In the genomic region with DNA sequence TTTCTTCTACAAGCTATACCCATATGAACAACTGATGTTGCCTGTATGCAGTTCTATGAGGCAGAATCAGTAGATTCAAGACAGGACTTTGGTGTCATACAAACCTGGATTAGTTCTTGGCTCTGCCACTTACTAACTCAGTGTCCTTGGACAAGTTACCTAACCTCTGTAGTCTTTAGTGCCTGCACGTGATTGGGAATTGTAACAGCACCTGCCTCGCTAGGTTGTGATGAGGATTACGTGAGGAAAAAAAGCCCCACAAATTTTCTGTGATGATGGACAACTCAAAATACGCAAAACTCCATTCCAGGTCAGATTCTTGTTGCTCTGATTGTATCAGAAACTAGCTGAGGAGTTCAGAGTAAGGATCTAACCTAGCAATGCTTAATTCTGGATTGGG, we compare ENCODE assay signal across 34 cellular contexts.
DNase-seq lines count a peak whose midpoint lies in the region; ATAC-seq, FAIRE-seq and TF ChIP-seq lines count a peak whose summit lies in the region.
"Had no signal": no experiment of that assay in that cellular context is flagged by ENCODE, and none has a peak within 500 bp of the region (broad histone marks: within the 10 kb centered on the region; RNA-seq: fewer than 3 reads in every experiment).

No MANE protein-coding gene starts in this region.

- no peaks in the 10 kb centered on the region for H3K36me3 Mint-ChIP-seq in neural progenitor cell
- H3K36me3 Mint-ChIP-seq: activated naive CD8-positive, alpha-beta T cell treated with anti-CD3 and anti-CD28 coated beads for 36 hours; stimulated activated effector memory CD8-positive, alpha-beta T cell treated with anti-CD3 and anti-CD28 coated beads, Interleukin-12 subunit alpha, Interleukin-12 subunit beta, amount 100 ng/mL, for 72 hours had no signal

- H3K4me2 ChIP-seq in HepG2 (ENCODE audit: low read depth, low read length): no peak overlapping the region
- no peak overlapping the region for H3K4me2 ChIP-seq in neural progenitor cell
- H3K4me2 ChIP-seq: A549 had no signal

- peaks cover 22% of the 10 kb centered on the region for H3K4me1 Mint-ChIP-seq in neural progenitor cell

- H3K36me3 ChIP-seq in liver (ENCODE audit: control insufficient read depth in 4 of 4, insufficient read depth in 3 of 4, low read depth in 1 of 4, low read length in 3 of 4) (no peaks in the 10 kb centered on the region), HepG2 (replicated peaks in 1 of 2; ENCODE audit: control insufficient read depth in 1 of 2, insufficient read depth in 2 of 2, low read length in 2 of 2) (no peaks in the 10 kb centered on the region), gastrocnemius medialis (no peaks in the 10 kb centered on the region), uterus (no peaks in the 10 kb centered on the region), MG63 (no peaks in the 10 kb centered on the region), neural progenitor cell (no peaks in the 10 kb centered on the region)
- H3K36me3 ChIP-seq: SJCRH30 had no signal

- H3K9me3 ChIP-seq in liver (ENCODE audit: control insufficient read depth in 4 of 4, low read length in 3 of 4) (no peaks in the 10 kb centered on the region), HepG2 (ENCODE audit: low read length) (no peaks in the 10 kb centered on the region), right cardiac atrium (ENCODE audit: control insufficient read depth, low read length) (no peaks in the 10 kb centered on the region), gastrocnemius medialis (no peaks in the 10 kb centered on the region), uterus (no peaks in the 10 kb centered on the region), MG63 (no peaks in the 10 kb centered on the region), neural progenitor cell (ENCODE audit: low read depth) (no peaks in the 10 kb centered on the region)
- H3K9me3 ChIP-seq: A549, SJCRH30 had no signal

- TF ChIP-seq POLR2A in HepG2 (IDR thresholded peaks at IDR 0.05; ENCODE audit: insufficient read depth in 1 of 2, low read depth in 2 of 2, low read length in 2 of 2): no peak
- TF ChIP-seq POLR2A in gastrocnemius medialis (IDR thresholded peaks at IDR 0.05): no peak
- no peak for TF ChIP-seq POLR2A in uterus (IDR thresholded peaks at IDR 0.05)

- no peak for DNase-seq in HepG2 (ENCODE audit: low spot score)
- no peak for DNase-seq in right cardiac atrium
- DNase-seq in gastrocnemius medialis: no peak
- no peak for DNase-seq in uterus
- no peak for DNase-seq in MG63
- no peak for DNase-seq in stimulated activated naive CD8-positive, alpha-beta T cell treated with anti-CD3 and anti-CD28 coated beads, Interleukin-15, Interleukin-2, amounts not matched to agents 100 U/mL and 50 U/mL, for 24 hours
- DNase-seq in neural progenitor cell (ENCODE audit: low spot score): no peak
- DNase-seq: activated B cell treated with CpG ODN at 0.5 μM for 24 hours; activated CD4-positive, alpha-beta T cell treated with anti-CD3 and anti-CD28 coated beads, Interleukin-2, amount 50 U/mL, for 1 hour; activated gamma-delta T cell; activated naive CD8-positive, alpha-beta T cell treated with anti-CD3 and anti-CD28 coated beads for 36 hours; activated T-cell treated with anti-CD3 and anti-CD28 coated beads, Interleukin-2, amount 50 U/mL, for 24 hours; AML-193; CD8-positive, alpha-beta memory T cell; DMS 273 treated with DMSO at 0.1 percent for 48 hours; endodermal cell; foreskin melanocyte; hippocampal formation; IMR-90; NCI-H1048; NCI-H1694 treated with DMSO at 0.1 percent for 48 hours; NCI-H446 treated with DMSO at 0.1 percent for 48 hours; NCI-H774; SJCRH30; stimulated activated CD4-positive, alpha-beta T cell treated with anti-CD3 and anti-CD28 coated beads, Interleukin-15, amount 100 ng/mL, for 24 hours had no signal

- H3K79me2 ChIP-seq in HepG2 (ENCODE audit: insufficient read depth, low read length) (peaks cover 50% of the 10 kb centered on the region), neural progenitor cell (ENCODE audit: low read depth) (no peaks in the 10 kb centered on the region)

- TF ChIP-seq RAD21 in liver (IDR thresholded peaks at IDR 0.05): no peak
- TF ChIP-seq RAD21 in HepG2 (CRISPR knock-in tag; IDR thresholded peaks at IDR 0.05): no peak

- CTCF ChIA-PET in HepG2 (lab: Yijun Ruan, JAX; ENCODE audit: low intra/inter-chr PET ratio, low total read pairs): no interaction called here

- 69% methylated on average over 4 of the region's 4 CpGs for WGBS in liver
- 92% methylated on average over 4 of the region's 4 CpGs for WGBS in HepG2 (ENCODE audit: low lambda C conversion rate)
- 91% methylated on average over 4 of the region's 4 CpGs for WGBS in right cardiac atrium

- H3F3A ChIP-seq in neural progenitor cell (ENCODE audit: low read depth): no peaks in the 10 kb centered on the region

- in situ Hi-C loops in HepG2 (cut with HindIII; ENCODE audit: extremely low pct_ligation_motif_present, low pct_unique_long_range_greater_than_20kb): no loop called here
- in situ Hi-C loops in gastrocnemius medialis (cut with MboI; ENCODE audit: low sequenced_read_pairs in 4 of 4): no loop called here

- intact Hi-C loops in HepG2 (cut with micrococcal nuclease; ENCODE audit: unreplicated experiment) (no loop called here), right cardiac atrium (cut with DNase I) (no loop called here), gastrocnemius medialis (cut with DNase I; ENCODE audit: low total_unique reads) (no loop called here), uterus (cut with DNase I; ENCODE audit: low total_unique reads) (no loop called here)

- ATAC-seq in HepG2 (no peak), right cardiac atrium (no peak), gastrocnemius medialis (peak; percentile 21 to 38)
- ATAC-seq in stimulated activated naive CD8-positive, alpha-beta T cell treated with anti-CD3 and anti-CD28 coated beads, Interleukin-15, Interleukin-2, amounts not matched to agents 100 U/mL and 50 U/mL, for 24 hours: no peak
- ATAC-seq: A549; stimulated activated effector memory CD8-positive, alpha-beta T cell treated with anti-CD3 and anti-CD28 coated beads, Interleukin-12 subunit alpha, Interleukin-12 subunit beta, amount 100 ng/mL, for 72 hours had no signal

- H3K9ac ChIP-seq in liver (ENCODE audit: low read depth in 1 of 2, low read length in 2 of 2) (no peak overlapping the region), HepG2 (ENCODE audit: insufficient read depth, low read depth, low read length) (no peak overlapping the region), neural progenitor cell (no peak overlapping the region)
- H3K9ac ChIP-seq: parathyroid adenoma had no signal

- no peak for TF ChIP-seq CTCF in liver (IDR thresholded peaks at IDR 0.05; ENCODE audit: low read depth, low read length, missing input control)
- TF ChIP-seq CTCF in HepG2 (CRISPR knock-in tag; IDR thresholded peaks at IDR 0.05): no peak
- TF ChIP-seq CTCF in gastrocnemius medialis (IDR thresholded peaks at IDR 0.05 in 4 of 5, conservative IDR thresholded peaks at IDR 0.05 in 1 of 5): no peak
- TF ChIP-seq CTCF in uterus (IDR thresholded peaks at IDR 0.05): no peak
- no peak for TF ChIP-seq CTCF in neural progenitor cell (IDR thresholded peaks at IDR 0.05)

- POLR2A ChIA-PET in HepG2 (lab: Yijun Ruan, JAX): no interaction called here

- H4K20me1 ChIP-seq in HepG2 (ENCODE audit: insufficient read depth, low read length) (no peaks in the 10 kb centered on the region), neural progenitor cell (ENCODE audit: low read depth) (no peaks in the 10 kb centered on the region)

- FAIRE-seq in HepG2 (lab: Jason Lieb, UNC): no peak
- FAIRE-seq: A549, GM18507 had no signal

- TF ChIP-seq EP300 in HepG2 (IDR thresholded peaks at IDR 0.05; ENCODE audit: low read depth in 2 of 2, low read length in 2 of 2) (no peak), HepG2 (CRISPR knock-in tag; IDR thresholded peaks at IDR 0.05; ENCODE audit: borderline replicate concordance) (no peak)

- no TSS peak for BruUV-seq in HepG2 (replicated peaks; lab: Mats Ljungman, UMichigan)

- H3K27me3 ChIP-seq in liver (ENCODE audit: control insufficient read depth in 4 of 4, insufficient read depth in 4 of 4, low read length in 3 of 4): no peaks in the 10 kb centered on the region
- H3K27me3 ChIP-seq in HepG2 (ENCODE audit: control insufficient read depth in 1 of 2, insufficient read depth in 2 of 2, low read length in 2 of 2): no peaks in the 10 kb centered on the region
- H3K27me3 ChIP-seq in right cardiac atrium (ENCODE audit: control insufficient read depth, insufficient read depth): no peaks in the 10 kb centered on the region
- H3K27me3 ChIP-seq in gastrocnemius medialis: no peaks in the 10 kb centered on the region
- no peaks in the 10 kb centered on the region for H3K27me3 ChIP-seq in uterus
- no peaks in the 10 kb centered on the region for H3K27me3 ChIP-seq in MG63
- H3K27me3 ChIP-seq in neural progenitor cell: no peaks in the 10 kb centered on the region
- H3K27me3 ChIP-seq: SJCRH30 had no signal

- H3K9me3 Mint-ChIP-seq in neural progenitor cell: no peaks in the 10 kb centered on the region
- H3K9me3 Mint-ChIP-seq: activated B cell treated with CpG ODN at 0.5 μM for 24 hours; activated naive CD8-positive, alpha-beta T cell treated with anti-CD3 and anti-CD28 coated beads for 36 hours; activated T-cell treated with anti-CD3 and anti-CD28 coated beads, Interleukin-2, amount 50 U/mL, for 24 hours; CD8-positive, alpha-beta memory T cell; central memory CD8-positive, alpha-beta T cell; dendritic cell treated with granulocyte-macrophage colony-stimulating factor and Interleukin-4, amounts not matched to agents 40 ng/mL and 50 ng/mL, for 4 days; endodermal cell; memory B cell; stimulated activated effector memory CD8-positive, alpha-beta T cell treated with anti-CD3 and anti-CD28 coated beads, Interleukin-12 subunit alpha, Interleukin-12 subunit beta, amount 100 ng/mL, for 72 hours had no signal

- H3K27ac Mint-ChIP-seq in neural progenitor cell: no peak overlapping the region
- H3K27ac Mint-ChIP-seq: activated B cell treated with CpG ODN at 0.5 μM for 24 hours; activated naive CD8-positive, alpha-beta T cell treated with anti-CD3 and anti-CD28 coated beads for 36 hours; activated T-cell treated with anti-CD3 and anti-CD28 coated beads, Interleukin-2, amount 50 U/mL, for 24 hours; dendritic cell treated with granulocyte-macrophage colony-stimulating factor and Interleukin-4, amounts not matched to agents 40 ng/mL and 50 ng/mL, for 4 days; endodermal cell had no signal

- no peak overlapping the region for H3K4me3 Mint-ChIP-seq in neural progenitor cell
- H3K4me3 Mint-ChIP-seq: activated B cell treated with CpG ODN at 0.5 μM for 24 hours; activated naive CD8-positive, alpha-beta T cell treated with anti-CD3 and anti-CD28 coated beads for 36 hours; activated T-cell treated with anti-CD3 and anti-CD28 coated beads, Interleukin-2, amount 50 U/mL, for 24 hours; central memory CD8-positive, alpha-beta T cell; dendritic cell treated with granulocyte-macrophage colony-stimulating factor and Interleukin-4, amounts not matched to agents 40 ng/mL and 50 ng/mL, for 4 days; endodermal cell; memory B cell had no signal

- H3K27ac ChIP-seq in liver (ENCODE audit: low read depth in 1 of 2, low read length in 2 of 2) (no peak overlapping the region), HepG2 (ENCODE audit: extremely low read length, insufficient read depth, low read length) (no peak overlapping the region), right cardiac atrium (ENCODE audit: low read length) (peak overlapping the region; percentile 46), gastrocnemius medialis (peak overlapping the region in 2 of 4 donors; percentile 25 to 64), uterus (peak overlapping the region; percentile 72 to 75), neural progenitor cell (no peak overlapping the region)
- H3K27ac ChIP-seq: A549, parathyroid adenoma, SJCRH30 had no signal

- H3K4me1 ChIP-seq in liver (ENCODE audit: control insufficient read depth in 4 of 4, insufficient read depth in 4 of 4, low read length in 3 of 4) (peaks cover 7 to 32% (median 14%) of the 10 kb centered on the region in 4 donors), HepG2 (ENCODE audit: insufficient read depth, low read length) (peaks cover 47% of the 10 kb centered on the region), right cardiac atrium (ENCODE audit: control insufficient read depth, insufficient read depth, low read length) (peaks cover 17% of the 10 kb centered on the region), gastrocnemius medialis (peaks cover 31 to 39% of the 10 kb centered on the region in 2 donors), uterus (peaks cover 0 to 7% of the 10 kb centered on the region in 2 donors), neural progenitor cell (peaks cover 23% of the 10 kb centered on the region)

- H2AFZ ChIP-seq in HepG2 (ENCODE audit: low read length) (no peak overlapping the region), neural progenitor cell (replicated peaks) (no peak overlapping the region)
- H2AFZ ChIP-seq: GM23248, parathyroid adenoma had no signal

- peaks cover 4% of the 10 kb centered on the region for H3K27me3 Mint-ChIP-seq in neural progenitor cell (ENCODE audit: insufficient read depth, low read depth)
- H3K27me3 Mint-ChIP-seq: activated B cell treated with CpG ODN at 0.5 μM for 24 hours; activated naive CD8-positive, alpha-beta T cell treated with anti-CD3 and anti-CD28 coated beads for 36 hours; activated T-cell treated with anti-CD3 and anti-CD28 coated beads, Interleukin-2, amount 50 U/mL, for 24 hours; central memory CD8-positive, alpha-beta T cell; dendritic cell treated with granulocyte-macrophage colony-stimulating factor and Interleukin-4, amounts not matched to agents 40 ng/mL and 50 ng/mL, for 4 days; memory B cell had no signal

- no peak overlapping the region for H3K4me3 ChIP-seq in liver (ENCODE audit: low read depth in 1 of 3, low read length in 3 of 3)
- no peak overlapping the region for H3K4me3 ChIP-seq in HepG2 (replicated peaks in 1 of 3; ENCODE audit: insufficient read depth in 1 of 3, low read depth in 2 of 3, low read length in 3 of 3)
- H3K4me3 ChIP-seq in right cardiac atrium (ENCODE audit: low read length): no peak overlapping the region
- no peak overlapping the region for H3K4me3 ChIP-seq in gastrocnemius medialis
- no peak overlapping the region for H3K4me3 ChIP-seq in uterus
- no peak overlapping the region for H3K4me3 ChIP-seq in MG63
- no peak overlapping the region for H3K4me3 ChIP-seq in neural progenitor cell
- H3K4me3 ChIP-seq: A549, SJCRH30 had no signal

Comparison
In these comparisons a context has a peak if more than half of its experiments do, and no peak if none do; other contexts are left out.
1. H3K27ac ChIP-seq: peak in right cardiac atrium (single experiment) and uterus (2 of 2); none in liver (0 of 2), HepG2 (single experiment) and neural progenitor cell (single experiment).
2. ATAC-seq: peak in gastrocnemius medialis (2 of 2); none in HepG2 (single experiment), right cardiac atrium (0 of 2) and stimulated activated naive CD8-positive, alpha-beta T cell treated with anti-CD3 and anti-CD28 coated beads, Interleukin-15, Interleukin-2, amounts not matched to agents 100 U/mL and 50 U/mL, for 24 hours (single experiment).